Comparison of ENCODE assay signal across 7 cellular contexts in genomic region chr16:49854227-49855203, GRCh38. TPM values are rescaled to one million over a fixed set of nuclear protein-coding genes. Genes with fewer than 3 reads are reported as not detected.
DNase-seq lines count a peak whose midpoint lies in the region; ATAC-seq and TF ChIP-seq lines count a peak whose summit lies in the region.

No MANE protein-coding gene starts in this region.

- H3K9me3 ChIP-seq in ascending aorta (no peaks in the 10 kb centered on the region), subcutaneous abdominal adipose tissue (ENCODE audit: control insufficient read depth in 5 of 5, low read length in 5 of 5) (no peaks in the 10 kb centered on the region)

- H3K27me3 ChIP-seq in ascending aorta, result no peaks in the 10 kb centered on the region
- H3K27me3 ChIP-seq in subcutaneous abdominal adipose tissue (ENCODE audit: control insufficient read depth in 5 of 5, insufficient read depth in 4 of 5, low read length in 5 of 5), result no peaks in the 10 kb centered on the region

- TF ChIP-seq CTCF in ascending aorta (IDR thresholded peaks at IDR 0.05) (no peak), omental fat pad (IDR thresholded peaks at IDR 0.05) (no peak)

- H3K9ac ChIP-seq in subcutaneous abdominal adipose tissue (ENCODE audit: low read length in 5 of 5), result peak overlapping the region; percentile 56 to 83 (median 68)

- no peaks in the 10 kb centered on the region for H3K36me3 ChIP-seq in ascending aorta
- no peaks in the 10 kb centered on the region for H3K36me3 ChIP-seq in subcutaneous abdominal adipose tissue (ENCODE audit: control insufficient read depth in 5 of 5, insufficient read depth in 5 of 5, low read length in 5 of 5)

- H3K4me1 ChIP-seq in ascending aorta (peaks cover 0 to 14% of the 10 kb centered on the region in 2 donors), subcutaneous abdominal adipose tissue (ENCODE audit: control insufficient read depth in 5 of 5, insufficient read depth in 5 of 5, low read length in 5 of 5) (peaks cover 6 to 70% (median 59%) of the 10 kb centered on the region in 5 donors)

- DNase-seq in ascending aorta (ENCODE audit: low spot score in 2 of 2) (no peak), kidney tubule cell (ENCODE audit: low spot score) (peak; percentile 19), omental fat pad (ENCODE audit: low spot score) (no peak), activated gamma-delta T cell treated with Interleukin-2 at 50 U/mL for 16 hours (no peak)

- H3K27ac ChIP-seq in ascending aorta (peak overlapping the region; percentile 87 to 92), subcutaneous abdominal adipose tissue (ENCODE audit: low read depth, low read length) (peak overlapping the region; percentile 86)

- H3K4me3 ChIP-seq in ascending aorta (peak overlapping the region; percentile 74 to 81), subcutaneous abdominal adipose tissue (ENCODE audit: low read depth in 1 of 5, low read length in 5 of 5) (peak overlapping the region; percentile 48 to 73 (median 66))

- intact Hi-C loops in ascending aorta (cut with DNase I), result loop anchor here (2.0 to 10.0 kb wide), 8 partner anchors 18 to 1240 kb away; partner anchors contain the start of genes CNEP1R1, HEATR3 and N4BP1

- ATAC-seq in GM19324 (IDR thresholded peaks at IDR 0.05; ENCODE audit: low FRiP score, unreplicated experiment) (peak; percentile 18), HG03135 (IDR thresholded peaks at IDR 0.05; ENCODE audit: unreplicated experiment) (peak; percentile 22), omental fat pad (ENCODE audit: low FRiP score) (no peak)

RNA-seq across cellular contexts. Expression of gene ZNF423, which starts 1.4 kb away (rescaled TPM):
- 42.9 TPM for total RNA-seq in ascending aorta
- total RNA-seq in omental fat pad, result 10 to 100 TPM in 1 of 4 donors, 1 to 10 TPM in 3; 6.6 to 22.9 (median 8.6) TPM
